Comparison of ENCODE assay signal across 1 cellular context in genomic region chr6:151388997-151389639, GRCh38.
TF ChIP-seq lines count a peak whose summit lies in the region.

No MANE protein-coding gene starts in this region.

TF ChIP-seq in GM23338, 12 proteins besides CTCF, POLR2A, EP300 and RAD21 (continued from another document):
- TF ChIP-seq, protein P1, sequence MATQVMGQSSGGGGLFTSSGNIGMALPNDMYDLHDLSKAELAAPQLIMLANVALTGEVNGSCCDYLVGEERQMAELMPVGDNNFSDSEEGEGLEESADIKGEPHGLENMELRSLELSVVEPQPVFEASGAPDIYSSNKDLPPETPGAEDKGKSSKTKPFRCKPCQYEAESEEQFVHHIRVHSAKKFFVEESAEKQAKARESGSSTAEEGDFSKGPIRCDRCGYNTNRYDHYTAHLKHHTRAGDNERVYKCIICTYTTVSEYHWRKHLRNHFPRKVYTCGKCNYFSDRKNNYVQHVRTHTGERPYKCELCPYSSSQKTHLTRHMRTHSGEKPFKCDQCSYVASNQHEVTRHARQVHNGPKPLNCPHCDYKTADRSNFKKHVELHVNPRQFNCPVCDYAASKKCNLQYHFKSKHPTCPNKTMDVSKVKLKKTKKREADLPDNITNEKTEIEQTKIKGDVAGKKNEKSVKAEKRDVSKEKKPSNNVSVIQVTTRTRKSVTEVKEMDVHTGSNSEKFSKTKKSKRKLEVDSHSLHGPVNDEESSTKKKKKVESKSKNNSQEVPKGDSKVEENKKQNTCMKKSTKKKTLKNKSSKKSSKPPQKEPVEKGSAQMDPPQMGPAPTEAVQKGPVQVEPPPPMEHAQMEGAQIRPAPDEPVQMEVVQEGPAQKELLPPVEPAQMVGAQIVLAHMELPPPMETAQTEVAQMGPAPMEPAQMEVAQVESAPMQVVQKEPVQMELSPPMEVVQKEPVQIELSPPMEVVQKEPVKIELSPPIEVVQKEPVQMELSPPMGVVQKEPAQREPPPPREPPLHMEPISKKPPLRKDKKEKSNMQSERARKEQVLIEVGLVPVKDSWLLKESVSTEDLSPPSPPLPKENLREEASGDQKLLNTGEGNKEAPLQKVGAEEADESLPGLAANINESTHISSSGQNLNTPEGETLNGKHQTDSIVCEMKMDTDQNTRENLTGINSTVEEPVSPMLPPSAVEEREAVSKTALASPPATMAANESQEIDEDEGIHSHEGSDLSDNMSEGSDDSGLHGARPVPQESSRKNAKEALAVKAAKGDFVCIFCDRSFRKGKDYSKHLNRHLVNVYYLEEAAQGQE (IDR thresholded peaks at IDR 0.05; ENCODE audit: unreplicated experiment): no peak
- TF ChIP-seq, protein P2, sequence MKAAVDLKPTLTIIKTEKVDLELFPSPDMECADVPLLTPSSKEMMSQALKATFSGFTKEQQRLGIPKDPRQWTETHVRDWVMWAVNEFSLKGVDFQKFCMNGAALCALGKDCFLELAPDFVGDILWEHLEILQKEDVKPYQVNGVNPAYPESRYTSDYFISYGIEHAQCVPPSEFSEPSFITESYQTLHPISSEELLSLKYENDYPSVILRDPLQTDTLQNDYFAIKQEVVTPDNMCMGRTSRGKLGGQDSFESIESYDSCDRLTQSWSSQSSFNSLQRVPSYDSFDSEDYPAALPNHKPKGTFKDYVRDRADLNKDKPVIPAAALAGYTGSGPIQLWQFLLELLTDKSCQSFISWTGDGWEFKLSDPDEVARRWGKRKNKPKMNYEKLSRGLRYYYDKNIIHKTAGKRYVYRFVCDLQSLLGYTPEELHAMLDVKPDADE (IDR thresholded peaks at IDR 0.05): no peak
- no peak for TF ChIP-seq ZNF114 (CRISPR knock-in tag; IDR thresholded peaks at IDR 0.05)
- TF ChIP-seq STAT1 (IDR thresholded peaks at IDR 0.05; ENCODE audit: unreplicated experiment): no peak
- TF ChIP-seq EZH2phosphoT487 (IDR thresholded peaks at IDR 0.05; ENCODE audit: unreplicated experiment): no peak
- TF ChIP-seq CREB1 (CRISPR knock-in tag; IDR thresholded peaks at IDR 0.05; ENCODE audit: low read depth): no peak
- no peak for TF ChIP-seq NANOG (IDR thresholded peaks at IDR 0.05; ENCODE audit: borderline replicate concordance)
